In genomic region chr14:102201369-102201748, GRCh38 we compare ENCODE assay signal across 16 cellular contexts.
A peak's percentile ranks its signal among the peaks of the same experiment; 100 is the strongest.
DNase-seq lines count a peak whose midpoint lies in the region; ATAC-seq and TF ChIP-seq lines count a peak whose summit lies in the region.
"Had no signal": no experiment of that assay in that cellular context is flagged by ENCODE, and none has a peak within 500 bp of the region (broad histone marks: within the 10 kb centered on the region; RNA-seq: fewer than 3 reads in every experiment).

No MANE protein-coding gene starts in this region.

- peak overlapping the region; percentile 9 for H3K4me3 Mint-ChIP-seq in activated CD8-positive, alpha-beta memory T cell treated with anti-CD3 and anti-CD28 coated beads, Interleukin-2, amount 10 ng/mL, durations not matched to agents 7 days and 5 days
- H3K4me3 Mint-ChIP-seq in brain, result no peak overlapping the region

- H3K27me3 Mint-ChIP-seq in activated CD8-positive, alpha-beta memory T cell treated with anti-CD3 and anti-CD28 coated beads, Interleukin-2, amount 10 ng/mL, durations not matched to agents 7 days and 5 days, result no peaks in the 10 kb centered on the region
- no peaks in the 10 kb centered on the region for H3K27me3 Mint-ChIP-seq in brain

- no peak for TF ChIP-seq CTCF in RWPE1 (conservative IDR thresholded peaks at IDR 0.05; ENCODE audit: low read depth)
- TF ChIP-seq CTCF in brain (conservative IDR thresholded peaks at IDR 0.05), result no peak

- peaks cover 22% of the 10 kb centered on the region for H3K36me3 Mint-ChIP-seq in activated CD8-positive, alpha-beta memory T cell treated with anti-CD3 and anti-CD28 coated beads, Interleukin-2, amount 10 ng/mL, durations not matched to agents 7 days and 5 days
- peaks cover 71% of the 10 kb centered on the region for H3K36me3 Mint-ChIP-seq in brain

- H3K4me1 Mint-ChIP-seq in activated CD8-positive, alpha-beta memory T cell treated with anti-CD3 and anti-CD28 coated beads, Interleukin-2, amount 10 ng/mL, durations not matched to agents 7 days and 5 days, result peaks cover 25% of the 10 kb centered on the region
- peaks cover 27% of the 10 kb centered on the region for H3K4me1 Mint-ChIP-seq in brain

- no peaks in the 10 kb centered on the region for H3K9me3 Mint-ChIP-seq in activated CD8-positive, alpha-beta memory T cell treated with anti-CD3 and anti-CD28 coated beads, Interleukin-2, amount 10 ng/mL, durations not matched to agents 7 days and 5 days (ENCODE audit: low read depth)
- H3K9me3 Mint-ChIP-seq in brain, result no peaks in the 10 kb centered on the region

- ATAC-seq in activated CD8-positive, alpha-beta memory T cell treated with anti-CD3 and anti-CD28 coated beads, Interleukin-2, amount 10 ng/mL, durations not matched to agents 7 days and 5 days, result peak; percentile 22
- ATAC-seq in stimulated activated naive CD8-positive, alpha-beta T cell treated with anti-CD3 and anti-CD28 coated beads, Interleukin-15, Interleukin-2, amounts not matched to agents 100 U/mL and 50 U/mL, for 24 hours, result peak; percentile 65
- ATAC-seq in GM19463 (IDR thresholded peaks at IDR 0.05; ENCODE audit: unreplicated experiment) (no peak), HG02938 (IDR thresholded peaks at IDR 0.05; ENCODE audit: unreplicated experiment) (no peak), HG03175 (IDR thresholded peaks at IDR 0.05; ENCODE audit: unreplicated experiment) (no peak)
- ATAC-seq: left cardiac atrium had no signal

- H3K27ac ChIP-seq in RWPE1, result peak overlapping the region; percentile 4; the same call in 1 of the 2 replicates
- H3K27ac ChIP-seq: thyroid gland had no signal

- no peak for DNase-seq in activated CD8-positive, alpha-beta memory T cell treated with anti-CD3 and anti-CD28 coated beads, Interleukin-2, amount 10 ng/mL, durations not matched to agents 7 days and 5 days
- DNase-seq in activated CD8-positive, alpha-beta memory T cell treated with anti-CD3 and anti-CD28 coated beads for 24 hours, result no peak
- DNase-seq in RWPE1 (ENCODE audit: low spot score), result no peak
- peak; percentile 36 for DNase-seq in stimulated activated naive CD8-positive, alpha-beta T cell treated with anti-CD3 and anti-CD28 coated beads, Interleukin-15, Interleukin-2, amounts not matched to agents 100 U/mL and 50 U/mL, for 24 hours
- DNase-seq: activated effector memory CD4-positive, alpha-beta T cell treated with Interleukin-2 at 50 U/mL for 16 hours; cerebellar nuclear complex; KBM-7; left cardiac atrium; NCI-H1694; right cardiac atrium; SIG-M5; thyroid gland had no signal

- CTCF ChIA-PET in activated CD8-positive, alpha-beta memory T cell treated with anti-CD3 and anti-CD28 coated beads, Interleukin-2, amount 10 ng/mL, durations not matched to agents 7 days and 5 days (lab: Charles Lee), result interaction anchor here (0.8 kb wide), 1 partner anchor 113 kb away, joined by 4 read pairs; no protein-coding TSS in a partner anchor
- CTCF ChIA-PET in RWPE1 (lab: Yijun Ruan, JAX), result interaction anchor here (0.6 to 1.1 kb wide), 2 partner anchors 62 to 113 kb away, joined by 3 to 4 read pairs; partner anchors contain the start of gene WDR20

- peak overlapping the region; percentile 71 for H3K27ac Mint-ChIP-seq in activated CD8-positive, alpha-beta memory T cell treated with anti-CD3 and anti-CD28 coated beads, Interleukin-2, amount 10 ng/mL, durations not matched to agents 7 days and 5 days
- H3K27ac Mint-ChIP-seq in brain, result peak overlapping the region in 4 of 5 experiments; percentile 1 to 84 (median 64)

- POLR2A ChIA-PET in RWPE1 (lab: Yijun Ruan, JAX; ENCODE audit: low non-redundant PET), result no interaction called here

Comparison
In these comparisons a context has a peak if more than half of its experiments do, and no peak if none do; other contexts are left out.
1. ATAC-seq: peak in activated CD8-positive, alpha-beta memory T cell treated with anti-CD3 and anti-CD28 coated beads, Interleukin-2, amount 10 ng/mL, durations not matched to agents 7 days and 5 days (single experiment) and stimulated activated naive CD8-positive, alpha-beta T cell treated with anti-CD3 and anti-CD28 coated beads, Interleukin-15, Interleukin-2, amounts not matched to agents 100 U/mL and 50 U/mL, for 24 hours (single experiment); none in GM19463 (single experiment), HG02938 (single experiment) and HG03175 (single experiment).